ENCODE assay signal across 2 cellular contexts in genomic region chr5:150413176-150413901, GRCh38.
TF ChIP-seq lines count a peak whose summit lies in the region.

No MANE protein-coding gene starts in this region.

TF ChIP-seq in IMR-90, 13 proteins besides CTCF, POLR2A, EP300 and RAD21:
- no peak for TF ChIP-seq MAFK (IDR thresholded peaks at IDR 0.05; ENCODE audit: low read depth, low read length)
- TF ChIP-seq SMC3 (IDR thresholded peaks at IDR 0.05; ENCODE audit: low read depth, low read length), result no peak
- no peak for TF ChIP-seq ELK1 (IDR thresholded peaks at IDR 0.05; ENCODE audit: borderline replicate concordance, low read depth, low read length)
- TF ChIP-seq CEBPB (IDR thresholded peaks at IDR 0.05; ENCODE audit: low read depth, low read length), result no peak
- TF ChIP-seq CHD1 (IDR thresholded peaks at IDR 0.05; ENCODE audit: low read depth, low read length), result no peak
- TF ChIP-seq MAZ (IDR thresholded peaks at IDR 0.05; ENCODE audit: borderline replicate concordance, low read depth, low read length), result no peak
- TF ChIP-seq MXI1 (IDR thresholded peaks at IDR 0.05; ENCODE audit: borderline replicate concordance, low read depth, low read length), result no peak
- TF ChIP-seq FOS (IDR thresholded peaks at IDR 0.05; ENCODE audit: low read depth, low read length), result no peak
- TF ChIP-seq NFE2L2 (IDR thresholded peaks at IDR 0.05; ENCODE audit: low read depth, low read length), result no peak
- TF ChIP-seq BHLHE40 (IDR thresholded peaks at IDR 0.05; ENCODE audit: low read depth, low read length), result no peak
- no peak for TF ChIP-seq RCOR1 (IDR thresholded peaks at IDR 0.05; ENCODE audit: insufficient replicate concordance, low read length)
- TF ChIP-seq USF2 (IDR thresholded peaks at IDR 0.05; ENCODE audit: low read depth, low read length), result no peak
- no peak for TF ChIP-seq RFX5 (IDR thresholded peaks at IDR 0.05; ENCODE audit: low read depth, low read length)
TF ChIP-seq in IMR-90: peak in this region for 0.

TF ChIP-seq in H1, 55 proteins besides CTCF, POLR2A, EP300 and RAD21:
- TF ChIP-seq ASH2L (IDR thresholded peaks at IDR 0.05; ENCODE audit: low read length) (no peak), EGR1 (IDR thresholded peaks at IDR 0.05; ENCODE audit: borderline replicate concordance, low read depth, low read length) (no peak), ATF2 (IDR thresholded peaks at IDR 0.05; ENCODE audit: low read length) (no peak), SAP30 (IDR thresholded peaks at IDR 0.05; ENCODE audit: insufficient read depth, insufficient replicate concordance, low read length) (no peak), KDM1A (IDR thresholded peaks at IDR 0.05; ENCODE audit: borderline replicate concordance, low read length) (no peak), KDM5A (IDR thresholded peaks at IDR 0.05; ENCODE audit: low read length) (no peak), SP2 (IDR thresholded peaks at IDR 0.05; ENCODE audit: low read length) (no peak), HDAC6 (IDR thresholded peaks at IDR 0.05; ENCODE audit: low read depth, low read length) (no peak), CHD1 (IDR thresholded peaks at IDR 0.05; ENCODE audit: low read depth, low read length) (no peak), SP4 (IDR thresholded peaks at IDR 0.05; ENCODE audit: low read length) (no peak), JUN (IDR thresholded peaks at IDR 0.05; ENCODE audit: low read depth, low read length) (no peak), CEBPB (IDR thresholded peaks at IDR 0.05; ENCODE audit: low read depth, low read length) (no peak), E2F6 (IDR thresholded peaks at IDR 0.05) (no peak), CREB1 (IDR thresholded peaks at IDR 0.05) (no peak), EZH2 (IDR thresholded peaks at IDR 0.05; ENCODE audit: low read depth, low read length, severe bottlenecking) (no peak), FOSL1 (IDR thresholded peaks at IDR 0.05; ENCODE audit: insufficient read depth, low read depth, low read length) (no peak)
